28 cellular contexts compared by ENCODE assay signal in the genomic region with DNA sequence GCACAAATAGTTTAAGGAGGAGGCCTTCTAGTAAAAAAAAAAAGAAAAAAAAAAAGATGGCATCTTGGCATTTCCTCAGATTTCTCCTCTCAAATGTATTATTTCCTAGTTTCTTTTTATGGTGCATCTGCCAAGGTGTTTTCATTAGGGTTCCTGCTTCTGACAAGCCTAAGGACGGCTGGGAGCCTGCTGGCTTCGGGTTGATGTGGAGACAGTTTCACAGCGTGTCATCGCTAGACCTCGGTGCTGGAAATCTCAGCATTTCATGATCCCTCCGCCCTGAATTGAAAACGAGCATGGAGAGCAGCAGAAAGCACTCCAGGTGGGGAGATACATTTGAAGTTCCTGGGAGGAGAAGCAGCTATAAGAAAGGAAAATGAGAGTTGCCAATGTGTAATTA.
"Had no signal": no experiment of that assay in that cellular context is flagged by ENCODE, and none has a peak within 500 bp of the region (broad histone marks: within the 10 kb centered on the region; RNA-seq: fewer than 3 reads in every experiment).

No MANE protein-coding gene starts in this region.

- H3K4me3 Mint-ChIP-seq: activated naive CD8-positive, alpha-beta T cell; nephron; stimulated activated effector memory CD8-positive, alpha-beta T cell treated with anti-CD3 and anti-CD28 coated beads, Interleukin-12 subunit alpha, Interleukin-12 subunit beta, amount 100 ng/mL, for 72 hours; stimulated activated naive CD8-positive, alpha-beta T cell treated with anti-CD3 and anti-CD28 coated beads, Interleukin-15, amount 100 ng/mL, for 72 hours; type B pancreatic cell had no signal

- H3K4me3 ChIP-seq: body of pancreas, left ventricle myocardium inferior, lung, ovary, psoas muscle, sigmoid colon, uterus had no signal

- ATAC-seq: activated CD4-positive, CD25-positive, alpha-beta regulatory T cell treated with anti-CD3 and anti-CD28 coated beads, Interleukin-2, amount 50 U/mL, for 24 hours; body of pancreas; psoas muscle; stimulated activated effector memory CD8-positive, alpha-beta T cell treated with anti-CD3 and anti-CD28 coated beads, Interleukin-12 subunit alpha, Interleukin-12 subunit beta, amount 100 ng/mL, for 72 hours; stimulated activated naive CD8-positive, alpha-beta T cell treated with anti-CD3 and anti-CD28 coated beads, Interleukin-15, amount 100 ng/mL, for 72 hours had no signal

- H3K4me1 Mint-ChIP-seq: stimulated activated effector memory CD8-positive, alpha-beta T cell treated with anti-CD3 and anti-CD28 coated beads, Interleukin-12 subunit alpha, Interleukin-12 subunit beta, amount 100 ng/mL, for 72 hours; stimulated activated naive CD8-positive, alpha-beta T cell treated with anti-CD3 and anti-CD28 coated beads, Interleukin-15, amount 100 ng/mL, for 72 hours had no signal

- H3K27me3 Mint-ChIP-seq: activated naive CD8-positive, alpha-beta T cell; stimulated activated naive CD8-positive, alpha-beta T cell treated with anti-CD3 and anti-CD28 coated beads, Interleukin-15, amount 100 ng/mL, for 72 hours; type B pancreatic cell had no signal

- DNase-seq: activated CD4-positive, alpha-beta T cell treated with anti-CD3 and anti-CD28 coated beads for 48 hours; activated CD4-positive, alpha-beta T cell treated with anti-CD3 and anti-CD28 coated beads, Interleukin-2, amount 50 U/mL, for 48 hours; activated CD8-positive, alpha-beta memory T cell treated with anti-CD3 and anti-CD28 coated beads for 24 hours; activated effector memory CD4-positive, alpha-beta T cell treated with Interleukin-2 at 50 U/mL for 16 hours; activated naive CD4-positive, alpha-beta T cell treated with Interleukin-2 at 50 U/mL for 16 hours; aorta; body of pancreas; dermis blood vessel endothelial cell; effector CD8-positive, alpha-beta T cell; left ventricle myocardium inferior; ovary; psoas muscle; sigmoid colon; small intestine; stimulated activated CD4-positive, alpha-beta T cell treated with anti-CD3 and anti-CD28 coated beads, Interleukin-4, amount 100 ng/mL, for 24 hours; stimulated activated naive CD8-positive, alpha-beta T cell treated with anti-CD3 and anti-CD28 coated beads, Interleukin-15, amount 100 ng/mL, for 72 hours; substantia nigra; uterus had no signal

- H3K27me3 ChIP-seq: body of pancreas, ovary, sigmoid colon, uterus had no signal

- H3K27ac ChIP-seq: body of pancreas, left ventricle myocardium inferior, ovary, psoas muscle, sigmoid colon, uterus, VCaP had no signal

- FAIRE-seq: colon, frontal cortex, islet of Langerhans, small intestine had no signal

- H3K9me3 ChIP-seq: body of pancreas, left ventricle myocardium inferior, ovary, psoas muscle, sigmoid colon, uterus had no signal

- H3K36me3 Mint-ChIP-seq: activated naive CD8-positive, alpha-beta T cell; stimulated activated effector memory CD8-positive, alpha-beta T cell treated with anti-CD3 and anti-CD28 coated beads, Interleukin-12 subunit alpha, Interleukin-12 subunit beta, amount 100 ng/mL, for 72 hours; type B pancreatic cell had no signal

- H3K9me3 Mint-ChIP-seq: stimulated activated naive CD8-positive, alpha-beta T cell treated with anti-CD3 and anti-CD28 coated beads, Interleukin-15, amount 100 ng/mL, for 72 hours; type B pancreatic cell had no signal

- H3K36me3 ChIP-seq: left ventricle myocardium inferior, ovary, sigmoid colon, uterus had no signal

- H3K27ac Mint-ChIP-seq: activated naive CD8-positive, alpha-beta T cell; nephron; stimulated activated effector memory CD8-positive, alpha-beta T cell treated with anti-CD3 and anti-CD28 coated beads, Interleukin-12 subunit alpha, Interleukin-12 subunit beta, amount 100 ng/mL, for 72 hours; type B pancreatic cell had no signal

- H3K4me1 ChIP-seq: body of pancreas, left ventricle myocardium inferior, psoas muscle, sigmoid colon, uterus had no signal
